In the genomic region with DNA sequence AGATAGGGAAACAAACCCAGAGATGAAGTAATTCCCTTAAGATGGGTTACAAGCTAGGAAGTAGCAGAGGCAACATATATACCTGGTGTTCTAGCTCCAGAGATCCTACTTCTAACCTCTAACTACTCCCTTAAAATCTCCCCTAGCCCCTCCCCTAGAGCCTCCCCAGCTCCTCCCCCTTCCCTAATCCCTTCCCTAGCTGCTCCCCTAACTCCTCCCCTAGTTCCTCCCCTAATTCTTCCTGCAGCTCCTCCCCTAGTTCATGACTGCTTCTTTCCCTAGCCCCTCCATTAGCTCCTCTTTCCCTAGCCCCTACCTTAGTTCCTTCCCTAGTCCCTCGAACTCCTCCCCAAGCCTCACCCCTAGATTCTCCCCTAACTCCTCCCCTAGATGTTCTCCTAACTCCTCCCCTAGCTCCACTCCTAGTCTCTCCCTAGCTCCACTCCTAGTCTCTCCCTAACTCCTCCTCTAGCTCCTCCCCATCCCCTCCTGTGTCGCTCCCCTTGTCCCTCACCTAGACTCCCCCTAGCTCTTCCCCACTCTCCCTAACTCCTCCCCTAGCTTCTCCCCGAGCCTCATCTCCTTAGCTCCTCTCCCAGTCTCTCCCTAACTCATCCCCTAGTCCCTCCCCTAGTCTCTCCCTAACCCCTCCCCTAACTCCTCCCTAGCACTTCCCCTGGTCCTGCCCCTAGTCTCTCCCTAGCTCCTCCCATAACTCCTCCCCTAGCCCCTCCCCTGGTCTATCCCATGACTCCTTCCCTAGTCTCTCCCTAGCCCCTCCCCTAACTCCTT, we compare ENCODE assay signal across 9 cellular contexts.
DNase-seq lines count a peak whose midpoint lies in the region; ATAC-seq and TF ChIP-seq lines count a peak whose summit lies in the region.
"Had no signal": no experiment of that assay in that cellular context is flagged by ENCODE, and none has a peak within 500 bp of the region (broad histone marks: within the 10 kb centered on the region; RNA-seq: fewer than 3 reads in every experiment).

No MANE protein-coding gene starts in this region.

- ATAC-seq in DND-41 (ENCODE audit: insufficient read depth, low read depth): peak; percentile 84
- peak; percentile 62 for ATAC-seq in GM21529 (IDR thresholded peaks at IDR 0.05; ENCODE audit: unreplicated experiment)
- no peak for ATAC-seq in GM19455 (IDR thresholded peaks at IDR 0.05; ENCODE audit: unreplicated experiment)

- H3K79me2 ChIP-seq in DND-41 (ENCODE audit: insufficient read depth, low read length): no peaks in the 10 kb centered on the region

- no peaks in the 10 kb centered on the region for H4K20me1 ChIP-seq in DND-41 (ENCODE audit: insufficient read depth, low read length)

- no peak for TF ChIP-seq POLR2A in suprapubic skin (IDR thresholded peaks at IDR 0.05)

- no peak overlapping the region for H3K4me2 ChIP-seq in DND-41 (ENCODE audit: insufficient read depth, low read length)

- TF ChIP-seq EP300 in suprapubic skin (IDR thresholded peaks at IDR 0.05): no peak

- TF ChIP-seq CTCF in DND-41 (IDR thresholded peaks at IDR 0.05; ENCODE audit: borderline replicate concordance, extremely low read depth, low read length, poor library complexity, severe bottlenecking): no peak
- no peak for TF ChIP-seq CTCF in fibroblast of mammary gland (conservative IDR thresholded peaks at IDR 0.05; ENCODE audit: control insufficient read depth, insufficient read depth, low read depth, low read length)
- no peak for TF ChIP-seq CTCF in suprapubic skin (IDR thresholded peaks at IDR 0.05)

- 84% methylated on average over 3 of the region's 3 CpGs for WGBS in suprapubic skin

- H3K27ac ChIP-seq in DND-41 (ENCODE audit: low read length): no peak overlapping the region
- no peak overlapping the region for H3K27ac ChIP-seq in caudate nucleus (ENCODE audit: low read depth, low read length)
- H3K27ac ChIP-seq in suprapubic skin: no peak overlapping the region
- H3K27ac ChIP-seq: skin epidermis had no signal

- DNase-seq in DND-41 (peak; percentile 47), NCI-H82 (lab: John Stamatoyannopoulos, UW) (peak; percentile 89), fibroblast of mammary gland (ENCODE audit: low read depth) (peak; percentile 32), caudate nucleus (lab: John Stamatoyannopoulos, UW) (no peak), suprapubic skin (ENCODE audit: low spot score in 2 of 2) (no peak), dermis blood vessel endothelial cell (no peak)

- no peaks in the 10 kb centered on the region for H3K36me3 ChIP-seq in DND-41 (ENCODE audit: insufficient read depth, low read length)
- H3K36me3 ChIP-seq in suprapubic skin: no peaks in the 10 kb centered on the region

- H3K9me3 ChIP-seq in DND-41 (ENCODE audit: insufficient read depth, low read length, severe bottlenecking) (no peaks in the 10 kb centered on the region), suprapubic skin (no peaks in the 10 kb centered on the region)

- H3K4me3 ChIP-seq in DND-41 (ENCODE audit: low read depth in 1 of 2, low read length in 2 of 2) (no peak overlapping the region), fibroblast of mammary gland (ENCODE audit: control insufficient read depth, low read depth, low read length) (no peak overlapping the region), suprapubic skin (no peak overlapping the region)
- H3K4me3 ChIP-seq: skin epidermis had no signal

- no peak overlapping the region for H2AFZ ChIP-seq in DND-41 (ENCODE audit: low read depth, low read length)

- H3K9ac ChIP-seq in DND-41 (ENCODE audit: low read depth, low read length): no peak overlapping the region

- H3K27me3 ChIP-seq in DND-41 (ENCODE audit: insufficient read depth, low read length, poor library complexity) (no peaks in the 10 kb centered on the region), suprapubic skin (no peaks in the 10 kb centered on the region)

- no peaks in the 10 kb centered on the region for H3K4me1 ChIP-seq in DND-41 (ENCODE audit: insufficient read depth, low read length)
- H3K4me1 ChIP-seq in suprapubic skin: no peaks in the 10 kb centered on the region

Comparison
In these comparisons a context has a peak if more than half of its experiments do, and no peak if none do; other contexts are left out.
1. DNase-seq: peak in DND-41 (single experiment), NCI-H82 (single experiment) and fibroblast of mammary gland (single experiment); none in caudate nucleus (0 of 61), suprapubic skin (0 of 2) and dermis blood vessel endothelial cell (single experiment).